Comparison of ENCODE assay signal across 10 cellular contexts in the genomic region with DNA sequence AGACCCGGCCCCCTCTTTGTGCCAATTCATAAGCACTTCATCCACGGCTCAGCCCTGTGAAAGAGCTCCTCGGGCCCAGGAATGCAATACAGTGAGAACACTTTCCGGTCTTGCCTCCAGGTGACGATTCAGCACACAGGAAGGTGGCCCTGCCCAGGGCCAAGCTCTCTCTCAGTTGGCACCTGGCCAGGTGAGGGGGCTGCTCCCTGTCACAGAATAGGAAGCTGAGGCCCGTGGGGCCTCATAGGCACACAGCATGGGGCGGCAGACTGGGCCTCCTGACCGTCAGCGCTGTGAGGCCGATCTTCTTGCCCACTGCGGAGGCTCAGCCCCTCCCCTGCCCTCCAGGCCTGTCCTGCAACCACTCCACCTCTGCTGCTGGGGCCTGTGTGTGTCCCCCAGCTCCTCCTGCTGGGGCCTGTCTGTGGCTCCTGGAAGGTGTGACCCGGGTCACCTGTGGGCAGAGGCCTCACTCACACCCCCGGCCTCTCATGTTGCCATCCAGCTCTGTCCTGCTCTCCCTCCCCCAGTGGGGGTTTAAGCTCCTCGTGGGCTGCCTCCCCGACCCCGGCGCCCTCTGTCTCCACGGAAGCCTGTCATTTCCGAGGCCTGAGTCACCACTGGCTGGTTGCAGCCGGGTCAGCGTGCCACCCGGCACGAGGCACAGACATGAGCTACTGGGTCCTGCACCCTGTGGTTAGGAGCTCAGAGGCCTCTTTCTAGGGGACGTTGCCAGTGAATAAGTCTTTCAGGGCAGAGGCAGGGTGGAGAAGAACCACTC.
A peak's percentile ranks its signal among the peaks of the same experiment; 100 is the strongest.
DNase-seq lines count a peak whose midpoint lies in the region; ATAC-seq, FAIRE-seq and TF ChIP-seq lines count a peak whose summit lies in the region.
"Had no signal": no experiment of that assay in that cellular context is flagged by ENCODE, and none has a peak within 500 bp of the region (broad histone marks: within the 10 kb centered on the region; RNA-seq: fewer than 3 reads in every experiment).

No MANE protein-coding gene starts in this region.

- no peaks in the 10 kb centered on the region for H3K79me2 ChIP-seq in PC-3 (ENCODE audit: low read length)
- H3K79me2 ChIP-seq in trophoblast cell (ENCODE audit: control insufficient read depth, insufficient read depth, low read length, poor library complexity) = no peaks in the 10 kb centered on the region

- peak overlapping the region; percentile 2 for H2BK120ac ChIP-seq in trophoblast cell (ENCODE audit: insufficient read depth, low read length, poor library complexity)

- no peak for FAIRE-seq in frontal cortex (lab: Jason Lieb, UNC)

- BruUV-seq in PC-3 (replicated peaks; lab: Mats Ljungman, UMichigan) = no TSS peak

- intact Hi-C loops in PC-3 (cut with micrococcal nuclease) = loop anchor here (1.0 to 2.0 kb wide), 3 partner anchors 25 to 166 kb away; no protein-coding TSS in a partner anchor
- intact Hi-C loops in activated CD4-positive, alpha-beta T cell treated with anti-CD3 and anti-CD28 coated beads for 36 hours (cut with DNase I, micrococcal nuclease) = no loop called here

- in situ Hi-C loops in G401 (cut with HindIII; ENCODE audit: low sequenced_read_pairs) = no loop called here

- H4K8ac ChIP-seq in trophoblast cell (ENCODE audit: low read depth, low read length) = peak overlapping the region; percentile 31

- no peak overlapping the region for H3K4me3 Mint-ChIP-seq in activated CD4-positive, alpha-beta T cell treated with anti-CD3 and anti-CD28 coated beads for 36 hours
- H3K4me3 Mint-ChIP-seq: stimulated activated naive CD8-positive, alpha-beta T cell treated with anti-CD3 and anti-CD28 coated beads, Interleukin-15, Interleukin-2, amounts not matched to agents 100 ng/mL and 50 ng/mL, for 24 hours had no signal

- TF ChIP-seq CTCF in PC-3 (conservative IDR thresholded peaks at IDR 0.05; ENCODE audit: low read depth, low read length) = no peak
- no peak for TF ChIP-seq CTCF in GM20000 (IDR thresholded peaks at IDR 0.05; ENCODE audit: extremely low read depth, missing control alignments)

- peak; percentile 81 for ATAC-seq in PC-3
- ATAC-seq in activated CD4-positive, alpha-beta T cell treated with anti-CD3 and anti-CD28 coated beads for 36 hours = no peak

- H3K9me2 ChIP-seq in PC-3 (replicated peaks; ENCODE audit: low read length) = no peaks in the 10 kb centered on the region

- no peak overlapping the region for H2AK5ac ChIP-seq in trophoblast cell (ENCODE audit: low read length)

- H4K20me1 ChIP-seq in PC-3 (ENCODE audit: low read length) = no peaks in the 10 kb centered on the region

- H3F3A ChIP-seq in PC-3 (ENCODE audit: low read length, unreplicated experiment) = no peaks in the 10 kb centered on the region

- H3K27ac ChIP-seq in PC-3 (ENCODE audit: low read length) (peak overlapping the region; percentile 90), esophagus (ENCODE audit: low read depth in 2 of 2, low read length in 1 of 2) (peak overlapping the region; percentile 52 to 84), trophoblast cell (ENCODE audit: low read depth, low read length) (peak overlapping the region; percentile 2)

- peak overlapping the region; percentile 7 for H2BK12ac ChIP-seq in trophoblast cell (ENCODE audit: low read length)

- WGBS in esophagus, 2 donors = 38 to 44% methylated on average over 24 of the region's 24 CpGs
- WGBS in trophoblast cell (ENCODE audit: extremely low coverage, insufficient coverage, insufficient read length) = no CpG with 5 or more reads among the region's 24 CpGs

- H3K4me2 ChIP-seq in PC-3 (ENCODE audit: low read length) (peak overlapping the region; percentile 58), trophoblast cell (ENCODE audit: low read length) (peak overlapping the region; percentile 31)

- POLR2A ChIA-PET in PC-3 (lab: Charles Lee; ENCODE audit: unreplicated experiment) = interaction anchor here (0.5 to 2.6 kb wide), 19 partner anchors 17 to 1280 kb away, joined by 3 to 141 read pairs (median 6); partner anchors contain the start of gene SEC14L1
- POLR2A ChIA-PET in activated CD4-positive, alpha-beta T cell treated with anti-CD3 and anti-CD28 coated beads for 36 hours (lab: Charles Lee) = no interaction called here

- peak; percentile 29 for DNase-seq in G401 (ENCODE audit: low spot score)
- DNase-seq in PC-3 = peak; percentile 99
- peak; percentile 94 to 95 for DNase-seq in trophoblast cell
- no peak for DNase-seq in GDM1 (lab: John Stamatoyannopoulos, UW)
- DNase-seq in activated CD4-positive, alpha-beta T cell treated with anti-CD3 and anti-CD28 coated beads for 36 hours = no peak
- DNase-seq in frontal cortex (ENCODE audit: low spot score in 2 of 2) = no peak
- DNase-seq in GM20000 (ENCODE audit: low spot score) = no peak
- DNase-seq: activated T-cell treated with anti-CD3 and anti-CD28 coated beads, Interleukin-2, amount 50 U/mL, for 48 hours had no signal

- H4K12ac ChIP-seq in trophoblast cell (ENCODE audit: low read depth, low read length) = no peak overlapping the region

- H3K27me3 ChIP-seq in PC-3 (ENCODE audit: low read length) (no peaks in the 10 kb centered on the region), esophagus (ENCODE audit: control insufficient read depth in 1 of 2, insufficient read depth in 2 of 2, low read length in 2 of 2) (no peaks in the 10 kb centered on the region), trophoblast cell (ENCODE audit: insufficient read depth, low read length) (no peaks in the 10 kb centered on the region)

- H3K36me3 ChIP-seq in PC-3 (ENCODE audit: low read depth, low read length) (no peaks in the 10 kb centered on the region), esophagus (ENCODE audit: control insufficient read depth in 2 of 2, insufficient read depth in 2 of 2, low read length in 1 of 2) (no peaks in the 10 kb centered on the region), trophoblast cell (ENCODE audit: control insufficient read depth in 1 of 2, insufficient read depth in 2 of 2, low read length in 2 of 2) (no peaks in the 10 kb centered on the region)

- H2AFZ ChIP-seq in PC-3 (ENCODE audit: low read length) = peak overlapping the region; percentile 5; the same call in 1 of the 2 replicates
- H2AFZ ChIP-seq in trophoblast cell (ENCODE audit: insufficient read depth, low read length, poor library complexity) = peak overlapping the region; percentile 5

- H3K9me3 Mint-ChIP-seq in activated CD4-positive, alpha-beta T cell treated with anti-CD3 and anti-CD28 coated beads for 36 hours (ENCODE audit: low read depth) = no peaks in the 10 kb centered on the region
- H3K9me3 Mint-ChIP-seq: stimulated activated naive CD8-positive, alpha-beta T cell treated with anti-CD3 and anti-CD28 coated beads, Interleukin-15, Interleukin-2, amounts not matched to agents 100 ng/mL and 50 ng/mL, for 24 hours had no signal

- H3K9ac ChIP-seq in PC-3 (ENCODE audit: low read length) (peak overlapping the region; percentile 66), trophoblast cell (ENCODE audit: low read length) (no peak overlapping the region)

- CTCF ChIA-PET in PC-3 (lab: Charles Lee) = interaction anchor here (0.6 to 2.5 kb wide), 9 partner anchors 25 to 387 kb away, joined by 3 to 25 read pairs (median 6); partner anchors contain the start of gene MGAT5B
- CTCF ChIA-PET in activated CD4-positive, alpha-beta T cell treated with anti-CD3 and anti-CD28 coated beads for 36 hours (lab: Charles Lee) = interaction anchor here (0.7 kb wide), 1 partner anchor 167 kb away, joined by 3 read pairs; no protein-coding TSS in a partner anchor

- H3K4me1 ChIP-seq in PC-3 (ENCODE audit: insufficient read depth, low read length) (peaks cover 35% of the 10 kb centered on the region), esophagus (ENCODE audit: control insufficient read depth in 2 of 2, insufficient read depth in 2 of 2, low read length in 1 of 2) (peaks cover 7 to 16% of the 10 kb centered on the region in 2 donors), trophoblast cell (ENCODE audit: control insufficient read depth in 1 of 2, insufficient read depth in 2 of 2, low read length in 2 of 2) (peaks cover 24 to 25% of the 10 kb centered on the region in 2 experiments)

- H2BK5ac ChIP-seq in trophoblast cell (ENCODE audit: low read depth, low read length, poor library complexity) = peak overlapping the region; percentile 19

- H3K18ac ChIP-seq in trophoblast cell (ENCODE audit: low read length) = peak overlapping the region; percentile 4

- H3K27ac Mint-ChIP-seq in activated CD4-positive, alpha-beta T cell treated with anti-CD3 and anti-CD28 coated beads for 36 hours = no peak overlapping the region
- H3K27ac Mint-ChIP-seq: stimulated activated naive CD8-positive, alpha-beta T cell treated with anti-CD3 and anti-CD28 coated beads, Interleukin-15, Interleukin-2, amounts not matched to agents 100 ng/mL and 50 ng/mL, for 24 hours had no signal

- H3K14ac ChIP-seq in trophoblast cell (ENCODE audit: low read length) = peak overlapping the region; percentile 16

- peaks cover 11% of the 10 kb centered on the region for H3K79me1 ChIP-seq in trophoblast cell (ENCODE audit: low read length)

- no peaks in the 10 kb centered on the region for H3K36me3 Mint-ChIP-seq in activated CD4-positive, alpha-beta T cell treated with anti-CD3 and anti-CD28 coated beads for 36 hours (ENCODE audit: low read depth)

- H3K4me3 ChIP-seq in PC-3 (ENCODE audit: low read length) = peak overlapping the region; percentile 0; the same call in 1 of the 2 replicates
- no peak overlapping the region for H3K4me3 ChIP-seq in esophagus (ENCODE audit: low read depth in 1 of 2, low read length in 2 of 2)
- no peak overlapping the region for H3K4me3 ChIP-seq in trophoblast cell (ENCODE audit: low read depth, low read length)

- no peak overlapping the region for H3K23ac ChIP-seq in trophoblast cell (ENCODE audit: low read length)

- H3K4ac ChIP-seq in trophoblast cell (ENCODE audit: low read depth, low read length) = no peak overlapping the region

- peak overlapping the region; percentile 49 for H4K91ac ChIP-seq in trophoblast cell (ENCODE audit: low read depth, low read length)

- H3K27me3 Mint-ChIP-seq in activated CD4-positive, alpha-beta T cell treated with anti-CD3 and anti-CD28 coated beads for 36 hours = peaks cover 3% of the 10 kb centered on the region

- H3K9me3 ChIP-seq in PC-3 (ENCODE audit: low read length) (no peaks in the 10 kb centered on the region), esophagus (ENCODE audit: control insufficient read depth in 2 of 2, insufficient read depth in 1 of 2, low read depth in 1 of 2, low read length in 1 of 2) (no peaks in the 10 kb centered on the region), trophoblast cell (ENCODE audit: insufficient read depth, low read depth, low read length) (no peaks in the 10 kb centered on the region)

- no peaks in the 10 kb centered on the region for H3K4me1 Mint-ChIP-seq in activated CD4-positive, alpha-beta T cell treated with anti-CD3 and anti-CD28 coated beads for 36 hours

Comparison
In these comparisons a context has a peak if more than half of its experiments do, and no peak if none do; other contexts are left out.
1. DNase-seq: peak in G401 (single experiment), PC-3 (single experiment) and trophoblast cell (2 of 2); none in GDM1 (single experiment), activated CD4-positive, alpha-beta T cell treated with anti-CD3 and anti-CD28 coated beads for 36 hours (single experiment), frontal cortex (0 of 2) and GM20000 (single experiment).
2. H3K27ac ChIP-seq: peak in every context shown above with its lines; median percentile 90 in PC-3; 68 in esophagus; 2 in trophoblast cell.